Comparison of ENCODE assay signal across 19 cellular contexts in the genomic region with DNA sequence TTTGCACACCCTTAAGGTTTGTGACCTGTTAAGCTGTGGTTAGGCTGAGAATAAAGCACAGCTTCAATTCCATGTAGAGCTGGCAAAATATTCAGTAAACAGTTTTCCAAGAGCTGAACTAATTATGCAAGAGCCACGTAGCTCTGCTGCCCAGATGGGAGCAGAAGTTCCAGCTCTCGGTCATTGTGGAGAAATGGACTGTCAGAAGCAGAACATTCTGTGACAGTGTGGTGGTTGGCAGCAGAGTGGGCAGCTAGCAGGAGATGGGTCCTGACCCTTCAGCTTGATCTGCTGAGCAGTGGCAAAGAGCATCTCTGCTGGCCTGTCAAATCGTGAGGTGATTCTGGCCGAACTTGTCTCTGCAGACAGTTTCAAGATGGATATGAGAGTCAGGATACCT. TPM values are rescaled to one million over a fixed set of nuclear protein-coding genes. Genes with fewer than 3 reads are reported as not detected.
DNase-seq lines count a peak whose midpoint lies in the region; ATAC-seq, FAIRE-seq and TF ChIP-seq lines count a peak whose summit lies in the region.
"Had no signal": no experiment of that assay in that cellular context is flagged by ENCODE, and none has a peak within 500 bp of the region (broad histone marks: within the 10 kb centered on the region; RNA-seq: fewer than 3 reads in every experiment).

No MANE protein-coding gene starts in this region.

- TF ChIP-seq EP300 in sigmoid colon (IDR thresholded peaks at IDR 0.05), result no peak

- no peaks in the 10 kb centered on the region for H3K36me3 ChIP-seq in sigmoid colon
- no peaks in the 10 kb centered on the region for H3K36me3 ChIP-seq in A673 (ENCODE audit: insufficient read depth, low read length, poor library complexity, severe bottlenecking)
- H3K36me3 ChIP-seq: BLaER1 treated with 17β-estradiol and CSF1 and Interleukin-3, amounts not matched to agents 10 nM and 100 nM had no signal

- no peak for DNase-seq in GM19239 (ENCODE audit: insufficient read length, low spot score)
- peak; percentile 67 for DNase-seq in left lobe of liver (ENCODE audit: low spot score)
- no peak for DNase-seq in sciatic nerve (ENCODE audit: low spot score)
- no peak for DNase-seq in sigmoid colon
- no peak for DNase-seq in A673 (ENCODE audit: low spot score)
- DNase-seq: 8988T; Calu3; CD8-positive, alpha-beta T cell; DMS79 treated with DMSO at 0.1 percent for 48 hours; GF-D8; HCEC 1CT had no signal

- H3K9me3 ChIP-seq in sigmoid colon (no peaks in the 10 kb centered on the region), A673 (ENCODE audit: low read depth, low read length, poor library complexity, severe bottlenecking) (no peaks in the 10 kb centered on the region)

- POLR2A ChIA-PET in A673 (lab: Charles Lee; ENCODE audit: low non-redundant PET), result no interaction called here

- WGBS in sigmoid colon, 2 donors, result 86 to 87% methylated on average over 4 of the region's 4 CpGs

- ATAC-seq in left lobe of liver (peak; percentile 93), sciatic nerve (peak; percentile 32), HG02938 (IDR thresholded peaks at IDR 0.05; ENCODE audit: unreplicated experiment) (no peak), HG03378 (IDR thresholded peaks at IDR 0.05; ENCODE audit: unreplicated experiment) (no peak)
- ATAC-seq: CD8-positive, alpha-beta T cell; GM12878; GM23338 had no signal

- H3K4me1 ChIP-seq in sigmoid colon, result peaks cover 0 to 12% (median 6%) of the 10 kb centered on the region in 4 donors
- H3K4me1 ChIP-seq in A673 (ENCODE audit: insufficient read depth, low read length, poor library complexity, severe bottlenecking), result no peaks in the 10 kb centered on the region

- no peak overlapping the region for H3K27ac ChIP-seq in sigmoid colon
- H3K27ac ChIP-seq in A673 (ENCODE audit: low read depth, low read length, poor library complexity, severe bottlenecking), result no peak overlapping the region
- H3K27ac ChIP-seq: BLaER1 treated with 17β-estradiol and CSF1 and Interleukin-3, amounts not matched to agents 10 nM and 100 nM had no signal

- CTCF ChIA-PET in A673 (lab: Charles Lee), result no interaction called here

- intact Hi-C loops in sciatic nerve (cut with DNase I) (no loop called here), sigmoid colon (cut with DNase I) (no loop called here), A673 (cut with micrococcal nuclease; ENCODE audit: unreplicated experiment) (no loop called here)

- H3K27me3 ChIP-seq in sigmoid colon (no peaks in the 10 kb centered on the region), A673 (replicated peaks; ENCODE audit: insufficient read depth, low read depth, low read length, poor library complexity) (peaks cover 64% of the 10 kb centered on the region)
- H3K27me3 ChIP-seq: BLaER1 treated with 17β-estradiol and CSF1 and Interleukin-3, amounts not matched to agents 10 nM and 100 nM had no signal

- BruUV-seq in A673 (replicated peaks; lab: Mats Ljungman, UMichigan), result no TSS peak

- TF ChIP-seq CTCF in sigmoid colon (IDR thresholded peaks at IDR 0.05) (no peak), A673 (conservative IDR thresholded peaks at IDR 0.05; ENCODE audit: low read depth, low read length) (no peak)

- no peak overlapping the region for H3K4me3 ChIP-seq in sigmoid colon
- H3K4me3 ChIP-seq in A673 (ENCODE audit: low read depth, low read length, poor library complexity, severe bottlenecking), result no peak overlapping the region
- H3K4me3 ChIP-seq: BLaER1 treated with 17β-estradiol and CSF1 and Interleukin-3, amounts not matched to agents 10 nM and 100 nM; GM12878; GM23338 had no signal

- peak; percentile 35 for FAIRE-seq in GM19239 (lab: Jason Lieb, UNC)
- FAIRE-seq: GM12878, GM18507, H54 had no signal

- no peak for TF ChIP-seq POLR2A in sigmoid colon (IDR thresholded peaks at IDR 0.05)

RNA-seq across cellular contexts. Expression of a gene that starts 23.2 kb away (rescaled TPM):
- total RNA-seq in left lobe of liver (19.7 TPM), sciatic nerve (21.8 TPM), sigmoid colon (10 to 100 TPM in 3 of 4 donors, 1 to 10 TPM in 1; 9.7 to 24.6 (median 15.1) TPM), A673 (2021) (1.2 and 1.8 TPM in 2 replicates)
- polyA plus RNA-seq in sigmoid colon, result 10 to 100 TPM; 18.3 to 58.7 (median 36.0) TPM
- total RNA-seq: B cell, GM12878 had no signal
- polyA plus RNA-seq: GM12878 had no signal

Comparison
In these comparisons a context has a peak if more than half of its experiments do, and no peak if none do; other contexts are left out.
1. ATAC-seq: peak in left lobe of liver (single experiment) and sciatic nerve (single experiment); none in HG02938 (single experiment) and HG03378 (single experiment).